1 cellular context compared by ENCODE assay signal in genomic region chr13:110231348-110232047, GRCh38.
TF ChIP-seq lines count a peak whose summit lies in the region.

No MANE protein-coding gene starts in this region.

TF ChIP-seq in endothelial cell of umbilical vein, 7 proteins besides CTCF, POLR2A, EP300 and RAD21 (continued from another document):
- no peak for TF ChIP-seq JUN (IDR thresholded peaks at IDR 0.05; ENCODE audit: borderline replicate concordance, insufficient read depth, insufficient read length, low read depth)
